Comparison of ENCODE assay signal across 1 cellular context in the genomic region with DNA sequence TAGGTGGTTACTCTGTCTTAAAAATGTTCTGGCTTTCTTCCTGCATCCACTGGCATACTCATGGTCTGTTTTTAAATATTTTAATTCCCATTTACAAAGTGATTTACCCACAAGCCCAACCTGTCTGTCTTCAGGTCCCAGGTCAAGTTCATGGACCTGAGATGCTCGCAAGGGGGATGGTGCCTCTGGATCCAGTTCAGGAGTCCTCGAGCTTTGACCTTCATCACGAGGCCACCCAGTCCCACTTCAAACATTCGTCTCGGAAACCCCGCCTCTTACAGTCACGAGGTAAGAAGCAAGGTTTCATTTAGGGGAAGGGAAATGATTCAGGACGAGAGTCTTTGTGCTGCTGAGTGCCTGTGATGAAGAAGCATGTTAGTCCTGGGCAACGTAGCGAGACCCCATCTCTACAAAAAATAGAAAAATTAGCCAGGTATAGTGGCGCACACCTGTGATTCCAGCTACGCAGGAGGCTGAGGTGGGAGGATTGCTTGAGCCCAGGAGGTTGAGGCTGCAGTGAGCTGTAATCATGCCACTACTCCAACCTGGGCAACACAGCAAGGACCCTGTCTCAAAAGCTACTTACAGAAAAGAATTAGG.
TF ChIP-seq lines count a peak whose summit lies in the region.

No MANE protein-coding gene starts in this region.

TF ChIP-seq in HepG2, 621 proteins besides CTCF, POLR2A, EP300 and RAD21 (continued from another document and continues in another):
- TF ChIP-seq, protein P1, sequence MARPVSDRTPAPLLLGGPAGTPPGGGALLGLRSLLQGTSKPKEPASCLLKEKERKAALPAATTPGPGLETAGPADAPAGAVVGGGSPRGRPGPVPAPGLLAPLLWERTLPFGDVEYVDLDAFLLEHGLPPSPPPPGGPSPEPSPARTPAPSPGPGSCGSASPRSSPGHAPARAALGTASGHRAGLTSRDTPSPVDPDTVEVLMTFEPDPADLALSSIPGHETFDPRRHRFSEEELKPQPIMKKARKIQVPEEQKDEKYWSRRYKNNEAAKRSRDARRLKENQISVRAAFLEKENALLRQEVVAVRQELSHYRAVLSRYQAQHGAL (CRISPR knock-in tag; IDR thresholded peaks at IDR 0.05; ENCODE audit: not compliant biosample characterization): no peak
- TF ChIP-seq ZNF232 (CRISPR knock-in tag; IDR thresholded peaks at IDR 0.05; ENCODE audit: borderline replicate concordance) (no peak), ZNF570 (CRISPR knock-in tag; IDR thresholded peaks at IDR 0.05; ENCODE audit: borderline replicate concordance) (no peak), ZNF761 (CRISPR knock-in tag; conservative IDR thresholded peaks at IDR 0.05) (no peak), ELF3 (CRISPR knock-in tag; IDR thresholded peaks at IDR 0.05) (peak; percentile 41), RARG (CRISPR knock-in tag; IDR thresholded peaks at IDR 0.05; ENCODE audit: low read depth) (no peak), SOX5 (CRISPR knock-in tag; IDR thresholded peaks at IDR 0.05; ENCODE audit: borderline replicate concordance) (peak; percentile 58; the same call in 1 of the 2 replicates), ZNF350 (CRISPR knock-in tag; IDR thresholded peaks at IDR 0.05; ENCODE audit: borderline replicate concordance, low read depth) (0 out of 2 replicates have a peak, but pooled peaks have one; percentile 50), ZBTB1 (CRISPR knock-in tag; IDR thresholded peaks at IDR 0.05; ENCODE audit: borderline replicate concordance) (no peak), HNRNPUL1 (IDR thresholded peaks at IDR 0.05; ENCODE audit: low read depth, low read length) (no peak), NCOR1 (IDR thresholded peaks at IDR 0.05; ENCODE audit: borderline replicate concordance, low read length) (peak; percentile 90), ZNF354B (CRISPR knock-in tag; IDR thresholded peaks at IDR 0.05) (no peak), SAP130 (CRISPR knock-in tag; IDR thresholded peaks at IDR 0.05; ENCODE audit: low read depth) (peak; percentile 66; the same call in 1 of the 2 replicates), RARA (CRISPR knock-in tag; IDR thresholded peaks at IDR 0.05) (peak; percentile 96), ZNF674 (CRISPR knock-in tag; IDR thresholded peaks at IDR 0.05; ENCODE audit: low read depth) (no peak), CEBPB (IDR thresholded peaks at IDR 0.05; ENCODE audit: borderline replicate concordance, low read depth, low read length) (no peak), DPF2 (CRISPR knock-in tag; IDR thresholded peaks at IDR 0.05; ENCODE audit: borderline replicate concordance, low read depth) (no peak), SIN3B (IDR thresholded peaks at IDR 0.05; ENCODE audit: low read length) (no peak), FOXM1 (CRISPR knock-in tag; IDR thresholded peaks at IDR 0.05) (no peak), ZNF12 (CRISPR knock-in tag; IDR thresholded peaks at IDR 0.05) (no peak), ZNF530 (CRISPR knock-in tag; IDR thresholded peaks at IDR 0.05; ENCODE audit: low read depth) (no peak), ZNF567 (CRISPR knock-in tag; IDR thresholded peaks at IDR 0.05; ENCODE audit: borderline replicate concordance) (no peak; the same call in 1 of the 2 replicates), ZSCAN31 (CRISPR knock-in tag; IDR thresholded peaks at IDR 0.05; ENCODE audit: low read depth) (no peak), KLF13 (CRISPR knock-in tag; IDR thresholded peaks at IDR 0.05) (no peak), PAF1 (CRISPR knock-in tag; IDR thresholded peaks at IDR 0.05) (0 out of 2 replicates have a peak, but pooled peaks have one; percentile 28), TCF7L2 (IDR thresholded peaks at IDR 0.05; ENCODE audit: low read depth, low read length) (no peak), ZNF589 (CRISPR knock-in tag; conservative IDR thresholded peaks at IDR 0.05) (no peak), YY1 (IDR thresholded peaks at IDR 0.05; ENCODE audit: insufficient read depth, insufficient replicate concordance, low read depth, low read length) (no peak)
- TF ChIP-seq, protein P2, sequence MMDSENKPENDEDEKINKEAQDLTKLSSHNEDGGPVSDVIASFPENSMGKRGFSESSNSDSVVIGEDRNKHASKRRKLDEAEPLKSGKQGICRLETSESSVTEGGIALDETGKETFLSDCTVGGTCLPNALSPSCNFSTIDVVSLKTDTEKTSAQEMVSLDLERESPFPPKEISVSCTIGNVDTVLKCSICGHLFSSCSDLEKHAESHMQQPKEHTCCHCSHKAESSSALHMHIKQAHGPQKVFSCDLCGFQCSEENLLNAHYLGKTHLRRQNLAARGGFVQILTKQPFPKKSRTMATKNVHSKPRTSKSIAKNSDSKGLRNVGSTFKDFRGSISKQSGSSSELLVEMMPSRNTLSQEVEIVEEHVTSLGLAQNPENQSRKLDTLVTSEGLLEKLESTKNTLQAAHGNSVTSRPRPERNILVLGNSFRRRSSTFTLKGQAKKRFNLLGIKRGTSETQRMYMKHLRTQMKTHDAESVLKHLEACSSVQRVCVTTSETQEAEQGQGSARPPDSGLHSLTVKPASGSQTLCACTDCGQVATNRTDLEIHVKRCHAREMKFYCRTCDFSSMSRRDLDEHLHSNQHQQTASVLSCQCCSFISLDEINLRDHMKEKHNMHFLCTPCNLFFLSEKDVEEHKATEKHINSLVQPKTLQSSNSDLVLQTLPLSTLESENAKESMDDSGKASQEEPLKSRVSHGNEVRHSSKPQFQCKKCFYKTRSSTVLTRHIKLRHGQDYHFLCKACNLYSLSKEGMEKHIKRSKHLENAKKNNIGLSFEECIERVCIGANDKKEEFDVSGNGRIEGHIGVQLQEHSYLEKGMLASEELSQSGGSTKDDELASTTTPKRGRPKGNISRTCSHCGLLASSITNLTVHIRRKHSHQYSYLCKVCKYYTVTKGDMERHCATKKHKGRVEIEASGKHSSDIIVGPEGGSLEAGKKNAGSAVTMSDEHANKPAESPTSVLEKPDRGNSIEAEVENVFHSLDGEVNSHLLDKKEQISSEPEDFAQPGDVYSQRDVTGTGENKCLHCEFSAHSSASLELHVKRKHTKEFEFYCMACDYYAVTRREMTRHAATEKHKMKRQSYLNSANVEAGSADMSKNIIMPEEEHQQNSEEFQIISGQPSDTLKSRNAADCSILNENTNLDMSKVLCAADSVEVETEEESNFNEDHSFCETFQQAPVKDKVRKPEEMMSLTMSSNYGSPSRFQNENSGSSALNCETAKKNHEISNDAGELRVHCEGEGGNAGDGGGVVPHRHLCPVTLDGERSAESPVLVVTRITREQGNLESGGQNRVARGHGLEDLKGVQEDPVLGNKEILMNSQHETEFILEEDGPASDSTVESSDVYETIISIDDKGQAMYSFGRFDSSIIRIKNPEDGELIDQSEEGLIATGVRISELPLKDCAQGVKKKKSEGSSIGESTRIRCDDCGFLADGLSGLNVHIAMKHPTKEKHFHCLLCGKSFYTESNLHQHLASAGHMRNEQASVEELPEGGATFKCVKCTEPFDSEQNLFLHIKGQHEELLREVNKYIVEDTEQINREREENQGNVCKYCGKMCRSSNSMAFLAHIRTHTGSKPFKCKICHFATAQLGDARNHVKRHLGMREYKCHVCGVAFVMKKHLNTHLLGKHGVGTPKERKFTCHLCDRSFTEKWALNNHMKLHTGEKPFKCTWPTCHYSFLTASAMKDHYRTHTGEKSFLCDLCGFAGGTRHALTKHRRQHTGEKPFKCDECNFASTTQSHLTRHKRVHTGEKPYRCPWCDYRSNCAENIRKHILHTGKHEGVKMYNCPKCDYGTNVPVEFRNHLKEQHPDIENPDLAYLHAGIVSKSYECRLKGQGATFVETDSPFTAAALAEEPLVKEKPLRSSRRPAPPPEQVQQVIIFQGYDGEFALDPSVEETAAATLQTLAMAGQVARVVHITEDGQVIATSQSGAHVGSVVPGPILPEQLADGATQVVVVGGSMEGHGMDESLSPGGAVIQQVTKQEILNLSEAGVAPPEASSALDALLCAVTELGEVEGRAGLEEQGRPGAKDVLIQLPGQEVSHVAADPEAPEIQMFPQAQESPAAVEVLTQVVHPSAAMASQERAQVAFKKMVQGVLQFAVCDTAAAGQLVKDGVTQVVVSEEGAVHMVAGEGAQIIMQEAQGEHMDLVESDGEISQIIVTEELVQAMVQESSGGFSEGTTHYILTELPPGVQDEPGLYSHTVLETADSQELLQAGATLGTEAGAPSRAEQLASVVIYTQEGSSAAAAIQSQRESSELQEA (CRISPR knock-in tag; IDR thresholded peaks at IDR 0.05; ENCODE audit: not compliant biosample characterization): no peak
- TF ChIP-seq, protein P3, sequence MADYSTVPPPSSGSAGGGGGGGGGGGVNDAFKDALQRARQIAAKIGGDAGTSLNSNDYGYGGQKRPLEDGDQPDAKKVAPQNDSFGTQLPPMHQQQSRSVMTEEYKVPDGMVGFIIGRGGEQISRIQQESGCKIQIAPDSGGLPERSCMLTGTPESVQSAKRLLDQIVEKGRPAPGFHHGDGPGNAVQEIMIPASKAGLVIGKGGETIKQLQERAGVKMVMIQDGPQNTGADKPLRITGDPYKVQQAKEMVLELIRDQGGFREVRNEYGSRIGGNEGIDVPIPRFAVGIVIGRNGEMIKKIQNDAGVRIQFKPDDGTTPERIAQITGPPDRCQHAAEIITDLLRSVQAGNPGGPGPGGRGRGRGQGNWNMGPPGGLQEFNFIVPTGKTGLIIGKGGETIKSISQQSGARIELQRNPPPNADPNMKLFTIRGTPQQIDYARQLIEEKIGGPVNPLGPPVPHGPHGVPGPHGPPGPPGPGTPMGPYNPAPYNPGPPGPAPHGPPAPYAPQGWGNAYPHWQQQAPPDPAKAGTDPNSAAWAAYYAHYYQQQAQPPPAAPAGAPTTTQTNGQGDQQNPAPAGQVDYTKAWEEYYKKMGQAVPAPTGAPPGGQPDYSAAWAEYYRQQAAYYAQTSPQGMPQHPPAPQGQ (CRISPR knock-in tag; IDR thresholded peaks at IDR 0.05; ENCODE audit: borderline replicate concordance): no peak
- TF ChIP-seq, protein P4, sequence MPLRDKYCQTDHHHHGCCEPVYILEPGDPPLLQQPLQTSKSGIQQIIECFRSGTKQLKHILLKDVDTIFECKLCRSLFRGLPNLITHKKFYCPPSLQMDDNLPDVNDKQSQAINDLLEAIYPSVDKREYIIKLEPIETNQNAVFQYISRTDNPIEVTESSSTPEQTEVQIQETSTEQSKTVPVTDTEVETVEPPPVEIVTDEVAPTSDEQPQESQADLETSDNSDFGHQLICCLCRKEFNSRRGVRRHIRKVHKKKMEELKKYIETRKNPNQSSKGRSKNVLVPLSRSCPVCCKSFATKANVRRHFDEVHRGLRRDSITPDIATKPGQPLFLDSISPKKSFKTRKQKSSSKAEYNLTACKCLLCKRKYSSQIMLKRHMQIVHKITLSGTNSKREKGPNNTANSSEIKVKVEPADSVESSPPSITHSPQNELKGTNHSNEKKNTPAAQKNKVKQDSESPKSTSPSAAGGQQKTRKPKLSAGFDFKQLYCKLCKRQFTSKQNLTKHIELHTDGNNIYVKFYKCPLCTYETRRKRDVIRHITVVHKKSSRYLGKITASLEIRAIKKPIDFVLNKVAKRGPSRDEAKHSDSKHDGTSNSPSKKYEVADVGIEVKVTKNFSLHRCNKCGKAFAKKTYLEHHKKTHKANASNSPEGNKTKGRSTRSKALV (CRISPR knock-in tag; IDR thresholded peaks at IDR 0.05): no peak
- TF ChIP-seq, protein P5, sequence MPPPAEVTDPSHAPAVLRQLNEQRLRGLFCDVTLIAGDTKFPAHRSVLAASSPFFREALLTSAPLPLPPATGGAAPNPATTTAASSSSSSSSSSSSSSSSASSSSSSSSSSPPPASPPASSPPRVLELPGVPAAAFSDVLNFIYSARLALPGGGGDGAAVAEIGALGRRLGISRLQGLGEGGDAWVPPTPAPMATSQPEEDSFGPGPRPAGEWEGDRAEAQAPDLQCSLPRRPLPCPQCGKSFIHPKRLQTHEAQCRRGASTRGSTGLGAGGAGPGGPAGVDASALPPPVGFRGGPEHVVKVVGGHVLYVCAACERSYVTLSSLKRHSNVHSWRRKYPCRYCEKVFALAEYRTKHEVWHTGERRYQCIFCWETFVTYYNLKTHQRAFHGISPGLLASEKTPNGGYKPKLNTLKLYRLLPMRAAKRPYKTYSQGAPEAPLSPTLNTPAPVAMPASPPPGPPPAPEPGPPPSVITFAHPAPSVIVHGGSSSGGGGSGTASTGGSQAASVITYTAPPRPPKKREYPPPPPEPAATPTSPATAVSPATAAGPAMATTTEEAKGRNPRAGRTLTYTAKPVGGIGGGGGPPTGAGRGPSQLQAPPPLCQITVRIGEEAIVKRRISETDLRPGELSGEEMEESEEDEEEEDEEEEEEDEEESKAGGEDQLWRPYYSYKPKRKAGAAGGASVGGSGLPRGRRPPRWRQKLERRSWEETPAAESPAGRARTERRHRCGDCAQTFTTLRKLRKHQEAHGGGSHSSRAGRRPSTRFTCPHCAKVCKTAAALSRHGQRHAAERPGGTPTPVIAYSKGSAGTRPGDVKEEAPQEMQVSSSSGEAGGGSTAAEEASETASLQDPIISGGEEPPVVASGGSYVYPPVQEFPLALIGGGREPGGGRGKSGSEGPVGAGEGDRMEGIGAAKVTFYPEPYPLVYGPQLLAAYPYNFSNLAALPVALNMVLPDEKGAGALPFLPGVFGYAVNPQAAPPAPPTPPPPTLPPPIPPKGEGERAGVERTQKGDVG (CRISPR knock-in tag; IDR thresholded peaks at IDR 0.05; ENCODE audit: borderline replicate concordance): no peak
- TF ChIP-seq, protein P6, sequence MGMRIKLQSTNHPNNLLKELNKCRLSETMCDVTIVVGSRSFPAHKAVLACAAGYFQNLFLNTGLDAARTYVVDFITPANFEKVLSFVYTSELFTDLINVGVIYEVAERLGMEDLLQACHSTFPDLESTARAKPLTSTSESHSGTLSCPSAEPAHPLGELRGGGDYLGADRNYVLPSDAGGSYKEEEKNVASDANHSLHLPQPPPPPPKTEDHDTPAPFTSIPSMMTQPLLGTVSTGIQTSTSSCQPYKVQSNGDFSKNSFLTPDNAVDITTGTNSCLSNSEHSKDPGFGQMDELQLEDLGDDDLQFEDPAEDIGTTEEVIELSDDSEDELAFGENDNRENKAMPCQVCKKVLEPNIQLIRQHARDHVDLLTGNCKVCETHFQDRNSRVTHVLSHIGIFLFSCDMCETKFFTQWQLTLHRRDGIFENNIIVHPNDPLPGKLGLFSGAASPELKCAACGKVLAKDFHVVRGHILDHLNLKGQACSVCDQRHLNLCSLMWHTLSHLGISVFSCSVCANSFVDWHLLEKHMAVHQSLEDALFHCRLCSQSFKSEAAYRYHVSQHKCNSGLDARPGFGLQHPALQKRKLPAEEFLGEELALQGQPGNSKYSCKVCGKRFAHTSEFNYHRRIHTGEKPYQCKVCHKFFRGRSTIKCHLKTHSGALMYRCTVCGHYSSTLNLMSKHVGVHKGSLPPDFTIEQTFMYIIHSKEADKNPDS (CRISPR knock-in tag; IDR thresholded peaks at IDR 0.05): no peak
- TF ChIP-seq, protein P7, sequence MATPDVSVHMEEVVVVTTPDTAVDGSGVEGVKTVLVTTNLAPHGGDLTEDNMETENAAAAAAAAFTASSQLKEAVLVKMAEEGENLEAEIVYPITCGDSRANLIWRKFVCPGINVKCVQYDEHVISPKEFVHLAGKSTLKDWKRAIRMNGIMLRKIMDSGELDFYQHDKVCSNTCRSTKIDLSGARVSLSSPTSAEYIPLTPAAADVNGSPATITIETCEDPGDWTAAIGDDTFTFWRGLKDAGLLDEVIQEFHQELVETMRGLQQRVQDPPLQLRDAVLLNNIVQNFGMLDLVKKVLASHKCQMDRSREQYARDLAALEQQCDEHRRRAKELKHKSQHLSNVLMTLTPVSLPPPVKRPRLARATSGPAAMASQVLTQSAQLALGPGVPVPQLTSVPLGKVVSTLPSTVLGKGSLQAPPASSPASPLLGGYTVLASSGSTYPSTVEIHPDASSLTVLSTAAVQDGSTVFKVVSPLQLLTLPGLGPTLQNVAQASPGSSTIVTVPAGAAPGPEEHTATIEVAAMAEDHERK (CRISPR knock-in tag; IDR thresholded peaks at IDR 0.05; ENCODE audit: low read depth): no peak
- TF ChIP-seq, protein P8, sequence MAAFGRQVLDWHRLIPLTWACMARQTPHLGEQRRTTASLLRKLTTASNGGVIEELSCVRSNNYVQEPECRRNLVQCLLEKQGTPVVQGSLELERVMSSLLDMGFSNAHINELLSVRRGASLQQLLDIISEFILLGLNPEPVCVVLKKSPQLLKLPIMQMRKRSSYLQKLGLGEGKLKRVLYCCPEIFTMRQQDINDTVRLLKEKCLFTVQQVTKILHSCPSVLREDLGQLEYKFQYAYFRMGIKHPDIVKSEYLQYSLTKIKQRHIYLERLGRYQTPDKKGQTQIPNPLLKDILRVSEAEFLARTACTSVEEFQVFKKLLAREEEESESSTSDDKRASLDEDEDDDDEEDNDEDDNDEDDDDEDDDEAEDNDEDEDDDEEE (CRISPR knock-in tag; IDR thresholded peaks at IDR 0.05): no peak
